8 cellular contexts compared by ENCODE assay signal in the genomic region with DNA sequence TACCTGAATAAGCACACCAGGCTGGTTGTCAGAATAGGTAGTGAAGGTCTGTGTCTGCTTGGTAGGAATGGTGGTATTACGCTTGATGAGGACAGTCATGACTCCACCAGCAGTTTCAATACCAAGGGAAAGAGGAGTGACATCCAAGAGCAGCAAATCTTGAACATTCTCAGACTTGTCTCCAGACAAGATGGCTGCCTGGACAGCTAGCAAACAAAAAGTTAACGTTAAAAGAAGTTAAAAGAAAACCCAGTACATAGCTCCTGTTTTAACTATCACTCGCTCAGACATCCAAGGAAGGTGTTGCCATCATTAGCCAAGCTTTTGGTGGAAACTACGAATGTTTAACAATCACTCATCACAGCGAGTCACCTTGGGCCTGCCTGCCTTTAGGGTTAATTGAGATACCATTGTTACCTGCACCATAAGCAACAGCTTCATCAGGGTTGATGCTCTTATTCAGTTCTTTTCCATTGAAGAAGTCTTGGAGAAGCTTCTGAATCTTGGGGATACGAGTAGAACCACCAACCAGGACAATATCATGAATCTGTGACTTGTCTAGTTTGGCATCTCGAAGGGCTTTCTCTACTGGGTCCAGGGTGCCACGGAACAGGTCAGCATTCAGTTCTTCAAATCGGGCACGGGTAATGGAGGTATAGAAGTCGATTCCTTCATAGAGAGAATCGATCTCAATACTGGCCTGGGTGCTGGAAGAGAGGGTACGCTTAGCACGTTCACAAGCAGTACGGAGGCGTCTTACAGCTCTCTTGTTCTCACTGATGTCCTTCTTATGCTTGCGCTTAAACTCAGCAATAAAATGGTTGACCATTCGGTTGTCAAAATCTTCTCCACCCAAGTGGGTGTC. TPM values are rescaled to one million over a fixed set of nuclear protein-coding genes. Genes with fewer than 3 reads are reported as not detected.
DNase-seq lines count a peak whose midpoint lies in the region; ATAC-seq and TF ChIP-seq lines count a peak whose summit lies in the region.
"Not testable (repeated sequence)": the region's sequence is repeated elsewhere in the genome, so short reads cannot be mapped to it uniquely, and the experiment has no call there.

No MANE protein-coding gene starts in this region.

- not testable (repeated sequence) for TF ChIP-seq CTCF in activated B cell treated with CpG ODN at 0.5 μM for 24 hours (IDR thresholded peaks at IDR 0.05); body of pancreas (IDR thresholded peaks at IDR 0.05); fibroblast of lung (conservative IDR thresholded peaks at IDR 0.05 in 1 of 2, IDR thresholded peaks at IDR 0.05 in 1 of 2; ENCODE audit: low read depth in 1 of 2, low read length in 2 of 2); psoas muscle (IDR thresholded peaks at IDR 0.05); uterus (IDR thresholded peaks at IDR 0.05)

- not testable (repeated sequence) for ATAC-seq in activated B cell treated with CpG ODN at 0.5 μM for 24 hours (ENCODE audit: low read depth); body of pancreas; memory B cell (ENCODE audit: low read depth); psoas muscle

- DNase-seq in DMS53 (lab: John Stamatoyannopoulos, UW) (peak; percentile 26), Karpas-422 (peak; percentile 50)
- not testable (repeated sequence) for DNase-seq in activated B cell treated with CpG ODN at 0.5 μM for 24 hours; body of pancreas; fibroblast of lung (ENCODE audit: low read depth in 2 of 2); memory B cell (ENCODE audit: low spot score in 2 of 2); psoas muscle; uterus

- peaks cover 81% of the 10 kb centered on the region for H3K4me1 Mint-ChIP-seq in activated B cell treated with CpG ODN at 0.5 μM for 24 hours
- H3K4me1 Mint-ChIP-seq in memory B cell = peaks cover 61% of the 10 kb centered on the region

- POLR2A ChIA-PET in activated B cell treated with CpG ODN at 0.5 μM for 24 hours (lab: Charles Lee) = interaction anchor here (0.6 kb wide), 2 partner anchors 8 to 10 kb away, joined by 5 to 6 read pairs; no protein-coding TSS in a partner anchor

- H3K79me2 ChIP-seq in Karpas-422 (ENCODE audit: low read length) (peaks cover 23% of the 10 kb centered on the region), fibroblast of lung (ENCODE audit: control insufficient read depth, insufficient read depth, low read length) (peaks cover 59% of the 10 kb centered on the region)

- peak overlapping the region; percentile 87 for H3K4me2 ChIP-seq in Karpas-422 (ENCODE audit: low read depth, low read length, poor library complexity, severe bottlenecking)
- peak overlapping the region; percentile 93 for H3K4me2 ChIP-seq in fibroblast of lung (ENCODE audit: extremely low read depth, insufficient read depth, low read length)

- peak overlapping the region; percentile 95 for H3K27ac ChIP-seq in Karpas-422 (ENCODE audit: low read length)
- H3K27ac ChIP-seq in body of pancreas, psoas muscle: not testable (repeated sequence)
- H3K27ac ChIP-seq in fibroblast of lung (ENCODE audit: insufficient read depth, low read length) = peak overlapping the region; percentile 16
- peak overlapping the region; percentile 100 for H3K27ac ChIP-seq in uterus

- WGBS in body of pancreas, 2 donors = 20 to 23% methylated on average over 18 of the region's 18 CpGs
- 30 to 51% (median 39%) methylated on average over 18 of the region's 18 CpGs for WGBS in psoas muscle, 3 donors

- H3K4me3 Mint-ChIP-seq in activated B cell treated with CpG ODN at 0.5 μM for 24 hours = peak overlapping the region; percentile 97
- peak overlapping the region; percentile 94 for H3K4me3 Mint-ChIP-seq in memory B cell

- not testable (repeated sequence) for H3K9ac ChIP-seq in Karpas-422 (ENCODE audit: low read length); fibroblast of lung (ENCODE audit: insufficient read depth, low read length)

- H4K20me1 ChIP-seq in Karpas-422 (ENCODE audit: insufficient read depth, low read depth, low read length) = peaks cover 39% of the 10 kb centered on the region; the same call in 1 of the 2 replicates
- H4K20me1 ChIP-seq in fibroblast of lung (ENCODE audit: control insufficient read depth, extremely low read depth, insufficient read depth, low read length) = peaks cover 12% of the 10 kb centered on the region

- not testable (repeated sequence) for H2AFZ ChIP-seq in Karpas-422 (ENCODE audit: low read length); fibroblast of lung (ENCODE audit: low read length)

- H3K27ac Mint-ChIP-seq in activated B cell treated with CpG ODN at 0.5 μM for 24 hours = peak overlapping the region; percentile 100
- H3K27ac Mint-ChIP-seq in memory B cell = peak overlapping the region; percentile 100

- H3K4me1 ChIP-seq in Karpas-422 (ENCODE audit: low read length) = peaks cover 30% of the 10 kb centered on the region
- H3K4me1 ChIP-seq in body of pancreas = peaks cover 67% of the 10 kb centered on the region
- peaks cover 19% of the 10 kb centered on the region for H3K4me1 ChIP-seq in fibroblast of lung (ENCODE audit: control insufficient read depth, extremely low read depth, insufficient read depth, low read length)
- H3K4me1 ChIP-seq in psoas muscle = peaks cover 60% of the 10 kb centered on the region
- peaks cover 11 to 13% of the 10 kb centered on the region in 2 donors for H3K4me1 ChIP-seq in uterus

- intact Hi-C loops in activated B cell treated with CpG ODN at 0.5 μM for 24 hours (cut with micrococcal nuclease); body of pancreas (cut with DNase I); uterus (cut with DNase I; ENCODE audit: low total_unique reads): not testable (repeated sequence)
- intact Hi-C loops in psoas muscle (cut with DNase I) = loop anchor here in 1 of 2 donors (10.0 kb wide), 1 partner anchor 404 kb away; the partner anchor contains the start of gene UBASH3B

- H3K27me3 Mint-ChIP-seq in activated B cell treated with CpG ODN at 0.5 μM for 24 hours, memory B cell: not testable (repeated sequence)

- H3K27me3 ChIP-seq in Karpas-422 (ENCODE audit: low read length); body of pancreas; fibroblast of lung (ENCODE audit: control insufficient read depth, insufficient read depth, low read length); psoas muscle (ENCODE audit: insufficient read depth in 3 of 3, low read length in 2 of 3); uterus: not testable (repeated sequence)

- peaks cover 49% of the 10 kb centered on the region for H3K36me3 ChIP-seq in Karpas-422 (ENCODE audit: insufficient read depth, low read length)
- peaks cover 15 to 25% of the 10 kb centered on the region in 2 donors for H3K36me3 ChIP-seq in body of pancreas (replicated peaks in 1 of 2; ENCODE audit: insufficient read depth in 1 of 2, low read depth in 2 of 2)
- peaks cover 34% of the 10 kb centered on the region for H3K36me3 ChIP-seq in fibroblast of lung (ENCODE audit: control insufficient read depth, insufficient read depth, low read length)
- H3K36me3 ChIP-seq in psoas muscle (ENCODE audit: insufficient read depth in 1 of 2, low read depth in 1 of 2) = peaks cover 28 to 69% of the 10 kb centered on the region in 2 donors
- H3K36me3 ChIP-seq in uterus = not testable (repeated sequence)

- H3K36me3 Mint-ChIP-seq in activated B cell treated with CpG ODN at 0.5 μM for 24 hours (ENCODE audit: low read depth) = peaks cover 83% of the 10 kb centered on the region
- H3K36me3 Mint-ChIP-seq in memory B cell = peaks cover 53% of the 10 kb centered on the region

- H3K4me3 ChIP-seq in Karpas-422 (ENCODE audit: low read length) (peak overlapping the region; percentile 87), body of pancreas (peak overlapping the region; percentile 87 to 99), fibroblast of lung (replicated peaks in 1 of 4; ENCODE audit: control extremely low read depth in 1 of 4, insufficient read depth in 1 of 4, low read depth in 3 of 4, low read length in 4 of 4) (peak overlapping the region; percentile 94 to 99 (median 98)), psoas muscle (peak overlapping the region; percentile 91), uterus (peak overlapping the region in 1 of 2 donors; percentile 86)

- H3K9me2 ChIP-seq in Karpas-422 (replicated peaks; ENCODE audit: insufficient read depth, low read length) = not testable (repeated sequence)

- not testable (repeated sequence) for TF ChIP-seq POLR2A in body of pancreas (IDR thresholded peaks at IDR 0.05); uterus (IDR thresholded peaks at IDR 0.05)

- not testable (repeated sequence) for H3K9me3 ChIP-seq in Karpas-422 (ENCODE audit: low read length); body of pancreas; fibroblast of lung (ENCODE audit: control insufficient read depth, insufficient read depth, low read depth, low read length); psoas muscle; uterus

- H3K9me3 Mint-ChIP-seq in activated B cell treated with CpG ODN at 0.5 μM for 24 hours, memory B cell: not testable (repeated sequence)

- CTCF ChIA-PET in activated B cell treated with CpG ODN at 0.5 μM for 24 hours (lab: Charles Lee) = interaction anchor here (1.5 kb wide), 1 partner anchor 36 kb away, joined by 5 read pairs; no protein-coding TSS in a partner anchor

RNA-seq across cellular contexts. Expression of gene HSPA8, which starts 2.6 kb away (rescaled TPM):
- total RNA-seq in Karpas-422 (2014; rRNA removed; shearing (Covaris generic); ENCODE audit: low replicate concordance) = 1,464 and 1,725 TPM in 2 replicates
- total RNA-seq in activated B cell treated with CpG ODN at 0.5 μM for 24 hours (1,278 and 1,380 TPM in 2 replicates), body of pancreas (100 to 1,000 TPM; 423 to 660 TPM), fibroblast of lung (2,158 and 2,829 TPM in 2 replicates), psoas muscle (1,000 to 10,000 TPM; 1,127 to 2,415 (median 1,519) TPM), uterus (1,000 to 10,000 TPM in 1 of 4 donors, 100 to 1,000 TPM in 3; 360 to 1,864 (median 476) TPM)
- polyA plus RNA-seq in fibroblast of lung (2,431 and 3,603 TPM in 2 replicates), psoas muscle (1,000 to 10,000 TPM; 1,414 to 3,112 (median 2,704) TPM)
- polyA plus RNA-seq in fibroblast of lung (2012) = 1,300 and 1,880 TPM in 2 replicates
- polyA minus RNA-seq in fibroblast of lung (ENCODE audit: low replicate concordance) = 1,673 and 3,479 TPM in 2 replicates
